29 cellular contexts compared by ENCODE assay signal in the genomic region with DNA sequence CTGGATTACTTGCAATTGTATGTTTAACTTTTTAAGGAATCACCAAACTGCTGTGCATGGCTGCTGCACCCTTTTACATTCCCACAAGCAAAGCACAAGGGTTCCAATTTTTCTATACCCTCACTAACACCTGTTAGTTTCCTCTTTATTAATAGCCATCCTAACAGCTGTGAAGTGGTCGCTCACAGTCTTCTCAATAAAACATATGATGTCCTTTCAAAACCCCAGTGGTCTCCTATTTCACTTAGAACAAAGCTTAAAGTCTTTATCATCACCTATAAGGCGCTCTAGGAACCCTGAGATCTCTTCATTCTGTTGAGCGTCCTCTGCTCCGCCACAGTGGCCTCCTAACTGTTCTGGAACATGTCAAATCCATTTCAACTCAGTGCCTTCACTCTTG.
"Had no signal": no experiment of that assay in that cellular context is flagged by ENCODE, and none has a peak within 500 bp of the region (broad histone marks: within the 10 kb centered on the region; RNA-seq: fewer than 3 reads in every experiment).

No MANE protein-coding gene starts in this region.

- H3K4me3 Mint-ChIP-seq: activated CD8-positive, alpha-beta T cell treated with anti-CD3 and anti-CD28 coated beads, Interleukin-2, amount 10 ng/mL, durations not matched to agents 7 days and 5 days; activated naive CD8-positive, alpha-beta T cell; brain; T-helper 1 cell treated with Interleukin-12 subunit alpha and Interleukin-12 subunit beta and Interleukin-4 antibody, amounts not matched to agents 30 μg/mL and 1 μg/mL, for 36 hours; WTC11 had no signal

- DNase-seq: activated CD4-positive, alpha-beta T cell treated with anti-CD3 and anti-CD28 coated beads for 48 hours; activated CD4-positive, alpha-beta T cell treated with anti-CD3 and anti-CD28 coated beads, Interleukin-2, amount 50 U/mL, for 4 hours; activated CD4-positive, CD25-positive, alpha-beta regulatory T cell treated with anti-CD3 and anti-CD28 coated beads, Interleukin-2, amount 50 U/mL, for 72 hours; activated CD8-positive, alpha-beta memory T cell treated with anti-CD3 and anti-CD28 coated beads, Interleukin-2, amount 50 U/mL, for 48 hours; activated CD8-positive, alpha-beta T cell treated with anti-CD3 and anti-CD28 coated beads, Interleukin-2, amount 10 ng/mL, durations not matched to agents 7 days and 5 days; activated naive CD4-positive, alpha-beta T cell; activated T-cell treated with anti-CD3 and anti-CD28 coated beads, Interleukin-2, amount 50 U/mL, for 1 hour; amygdala; KG1; NCI-H1092; NCI-H1417; NCI-H1694; NCI-H2029; NCI-H2107; NCI-H2171 treated with DMSO at 0.1 percent for 48 hours; NCI-H226; NCI-H526; NCI-H774; OCI-M1; RPMI8226; SK-N-SH; SW 1271; T-helper 9 cell had no signal

- H3K9me3 ChIP-seq: SK-N-SH had no signal

- H3K27me3 Mint-ChIP-seq: activated naive CD8-positive, alpha-beta T cell; brain had no signal

- H3K27ac Mint-ChIP-seq: activated CD8-positive, alpha-beta T cell treated with anti-CD3 and anti-CD28 coated beads, Interleukin-2, amount 10 ng/mL, durations not matched to agents 7 days and 5 days; T-helper 1 cell treated with Interleukin-12 subunit alpha and Interleukin-12 subunit beta and Interleukin-4 antibody, amounts not matched to agents 30 μg/mL and 1 μg/mL, for 36 hours; WTC11 had no signal

- ATAC-seq: activated CD8-positive, alpha-beta T cell treated with anti-CD3 and anti-CD28 coated beads, Interleukin-2, amount 10 ng/mL, durations not matched to agents 7 days and 5 days; Panc1; Right ventricle myocardium inferior; WTC11 had no signal

- H3K36me3 Mint-ChIP-seq: WTC11 had no signal

- H3K9me3 Mint-ChIP-seq: brain; T-helper 1 cell treated with Interleukin-12 subunit alpha and Interleukin-12 subunit beta and Interleukin-4 antibody, amounts not matched to agents 30 μg/mL and 1 μg/mL, for 36 hours; WTC11 had no signal
